Comparison of ENCODE assay signal across 8 cellular contexts in genomic region chr6:24935753-24936152, GRCh38. TPM values are rescaled to one million over a fixed set of nuclear protein-coding genes. Genes with fewer than 3 reads are reported as not detected.
DNase-seq lines count a peak whose midpoint lies in the region; ATAC-seq and TF ChIP-seq lines count a peak whose summit lies in the region.

TSS of gene RIPOR2 (minus strand) at chr6:24935960. CDS start at chr6:24935898, 62 bp downstream.

- no peak within 1 kb of the TSS for H3K27ac ChIP-seq in neural cell (ENCODE audit: low read length)

- no peak for TF ChIP-seq RAD21 in neural cell (conservative IDR thresholded peaks at IDR 0.05)

- H3K9ac ChIP-seq in neural cell (ENCODE audit: low read length) = no peak within 1 kb of the TSS

- no peaks in the 10 kb centered on the region for H4K20me1 ChIP-seq in neural cell (ENCODE audit: insufficient read depth)

- peak within 1 kb of the TSS in 1 of 5 experiments; percentile 8 for H3K27ac Mint-ChIP-seq in brain

- H3K9me3 ChIP-seq in neural cell (ENCODE audit: low read length) = no peaks in the 10 kb centered on the region

- no peaks in the 10 kb centered on the region for H3F3A ChIP-seq in neural cell (ENCODE audit: insufficient read depth, low read length, poor library complexity, severe bottlenecking)

- DNase-seq in T-helper 2 cell (peak; percentile 30 to 90 (median 62)), DMS53 (lab: John Stamatoyannopoulos, UW) (no peak), NCI-H1436 treated with DMSO at 0.1 percent for 48 hours (lab: John Stamatoyannopoulos, UW) (no peak), SW480 (ENCODE audit: low spot score) (no peak)

- ATAC-seq in HG02981 (IDR thresholded peaks at IDR 0.05; ENCODE audit: unreplicated experiment) = peak; percentile 31

- no peak within 1 kb of the TSS for H2AFZ ChIP-seq in neural cell (ENCODE audit: low read depth, low read length)

- peaks cover 24% of the 10 kb centered on the region for H3K27me3 Mint-ChIP-seq in brain

- H3K4me3 ChIP-seq in neural cell (ENCODE audit: low read length) = no peak within 1 kb of the TSS

- no peaks in the 10 kb centered on the region for H3K9me2 ChIP-seq in neural cell (ENCODE audit: insufficient read depth, low read length)

- no peak for TF ChIP-seq EP300 in neural cell (conservative IDR thresholded peaks at IDR 0.05; ENCODE audit: poor library complexity, severe bottlenecking)

- H3K9me3 Mint-ChIP-seq in brain = peaks cover 0 to 4% (median 0%) of the 10 kb centered on the region in 5 experiments

- no peaks in the 10 kb centered on the region for H3K79me2 ChIP-seq in neural cell (replicated peaks; ENCODE audit: insufficient read depth, low read length)

- no peaks in the 10 kb centered on the region for H3K27me3 ChIP-seq in neural cell (ENCODE audit: insufficient read depth, low read depth, low read length)

- H3K4me2 ChIP-seq in neural cell (ENCODE audit: low read length) = no peak within 1 kb of the TSS

- peak; percentile 50 for TF ChIP-seq CTCF in GM12873 (IDR thresholded peaks at IDR 0.05; ENCODE audit: insufficient read depth, low read depth, low read length, missing control alignments)
- peak in 1 of 2 experiments; percentile 27 for TF ChIP-seq CTCF in brain (conservative IDR thresholded peaks at IDR 0.05)
- peak; percentile 29 for TF ChIP-seq CTCF in neural cell (IDR thresholded peaks at IDR 0.05; ENCODE audit: poor library complexity, severe bottlenecking)

- H3K36me3 ChIP-seq in neural cell (ENCODE audit: insufficient read depth, low read length) = no peaks in the 10 kb centered on the region

- no peaks in the 10 kb centered on the region for H3K36me3 Mint-ChIP-seq in brain

- no peak within 1 kb of the TSS for H3K4me3 Mint-ChIP-seq in brain

- peaks cover 39% of the 10 kb centered on the region for H3K4me1 Mint-ChIP-seq in brain

TF ChIP-seq in neural cell, 6 proteins besides CTCF, POLR2A, EP300 and RAD21:
- no peak for TF ChIP-seq EZH2 (IDR thresholded peaks at IDR 0.05; ENCODE audit: borderline replicate concordance, insufficient read depth, low read length, poor library complexity, severe bottlenecking)
- no peak for TF ChIP-seq POLR2AphosphoS5 (IDR thresholded peaks at IDR 0.05)
- no peak for TF ChIP-seq SMC3 (conservative IDR thresholded peaks at IDR 0.05; ENCODE audit: poor library complexity)
- no peak for TF ChIP-seq REST (IDR thresholded peaks at IDR 0.05; ENCODE audit: borderline replicate concordance)
- no peak for TF ChIP-seq TAF1 (IDR thresholded peaks at IDR 0.05; ENCODE audit: low read depth)

RNA-seq across cellular contexts. Expression of gene RIPOR2, which starts in this region (rescaled TPM):
- 13.6 TPM for polyA plus RNA-seq in brain (ENCODE audit: insufficient read depth, low read depth, low replicate concordance)
- 77.6 and 83.8 TPM in 2 replicates for polyA plus RNA-seq in neural cell
- 141 and 142 TPM in 2 replicates for polyA minus RNA-seq in neural cell

Comparison
In these comparisons a context has a peak if more than half of its experiments do, and no peak if none do; other contexts are left out.
1. DNase-seq: peak in T-helper 2 cell (5 of 5); none in DMS53 (single experiment), NCI-H1436 treated with DMSO at 0.1 percent for 48 hours (single experiment) and SW480 (single experiment).